Comparison of ENCODE assay signal across 1 cellular context in the genomic region with DNA sequence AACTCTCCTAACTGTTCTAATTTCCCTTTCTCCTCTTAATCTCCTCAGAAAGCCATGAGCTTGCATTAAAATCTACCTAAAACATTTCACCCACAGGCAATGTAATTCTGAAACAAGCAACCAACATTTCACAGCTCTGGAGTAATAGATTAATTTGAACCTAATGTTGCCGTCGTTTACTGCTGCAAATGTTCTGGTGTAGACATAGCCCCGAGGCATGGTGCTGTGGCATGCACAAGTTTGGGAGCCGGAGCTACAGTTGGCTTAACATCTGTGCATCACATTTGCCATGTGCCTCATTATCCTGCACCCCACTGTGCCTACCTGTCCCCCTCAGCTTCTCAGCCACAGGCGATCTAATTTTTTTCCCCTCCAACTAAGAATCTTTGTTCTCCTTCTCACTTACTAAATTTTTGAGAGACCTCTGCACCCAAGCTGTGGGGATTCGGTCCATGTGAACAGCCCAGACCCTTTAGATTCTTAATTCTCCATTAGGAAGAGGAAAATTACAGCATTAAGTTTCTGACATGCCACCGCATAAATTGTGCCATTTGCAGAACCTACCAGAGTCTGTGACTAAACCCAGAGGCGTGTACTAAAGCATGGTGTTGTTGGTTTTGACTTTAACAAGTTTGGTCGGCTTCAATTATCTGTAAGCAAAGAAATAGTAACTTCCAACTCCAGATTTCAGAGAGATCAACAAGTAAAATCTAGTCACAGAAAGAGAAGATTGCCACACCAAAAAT.
TF ChIP-seq lines count a peak whose summit lies in the region.

No MANE protein-coding gene starts in this region.

TF ChIP-seq in WTC11, 78 proteins besides CTCF, POLR2A, EP300 and RAD21 (continued from another document):
- TF ChIP-seq, protein P1, sequence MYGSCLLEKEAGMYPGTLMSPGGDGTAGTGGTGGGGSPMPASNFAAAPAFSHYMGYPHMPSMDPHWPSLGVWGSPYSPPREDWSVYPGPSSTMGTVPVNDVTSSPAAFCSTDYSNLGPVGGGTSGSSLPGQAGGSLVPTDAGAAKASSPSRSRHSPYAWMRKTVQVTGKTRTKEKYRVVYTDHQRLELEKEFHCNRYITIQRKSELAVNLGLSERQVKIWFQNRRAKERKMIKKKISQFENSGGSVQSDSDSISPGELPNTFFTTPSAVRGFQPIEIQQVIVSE (CRISPR knock-in tag; IDR thresholded peaks at IDR 0.05; ENCODE audit: borderline replicate concordance) = no peak
- TF ChIP-seq, protein P2, sequence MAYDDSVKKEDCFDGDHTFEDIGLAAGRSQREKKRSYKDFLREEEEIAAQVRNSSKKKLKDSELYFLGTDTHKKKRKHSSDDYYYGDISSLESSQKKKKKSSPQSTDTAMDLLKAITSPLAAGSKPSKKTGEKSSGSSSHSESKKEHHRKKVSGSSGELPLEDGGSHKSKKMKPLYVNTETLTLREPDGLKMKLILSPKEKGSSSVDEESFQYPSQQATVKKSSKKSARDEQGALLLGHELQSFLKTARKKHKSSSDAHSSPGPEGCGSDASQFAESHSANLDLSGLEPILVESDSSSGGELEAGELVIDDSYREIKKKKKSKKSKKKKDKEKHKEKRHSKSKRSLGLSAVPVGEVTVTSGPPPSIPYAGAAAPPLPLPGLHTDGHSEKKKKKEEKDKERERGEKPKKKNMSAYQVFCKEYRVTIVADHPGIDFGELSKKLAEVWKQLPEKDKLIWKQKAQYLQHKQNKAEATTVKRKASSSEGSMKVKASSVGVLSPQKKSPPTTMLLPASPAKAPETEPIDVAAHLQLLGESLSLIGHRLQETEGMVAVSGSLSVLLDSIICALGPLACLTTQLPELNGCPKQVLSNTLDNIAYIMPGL (CRISPR knock-in tag; IDR thresholded peaks at IDR 0.05) = no peak
- TF ChIP-seq ZNF138 (CRISPR knock-in tag; conservative IDR thresholded peaks at IDR 0.05) (no peak), ZNF396 (CRISPR knock-in tag; IDR thresholded peaks at IDR 0.05; ENCODE audit: borderline replicate concordance) (no peak), EMX1 (CRISPR knock-in tag; IDR thresholded peaks at IDR 0.05) (no peak)
- TF ChIP-seq, protein P3, sequence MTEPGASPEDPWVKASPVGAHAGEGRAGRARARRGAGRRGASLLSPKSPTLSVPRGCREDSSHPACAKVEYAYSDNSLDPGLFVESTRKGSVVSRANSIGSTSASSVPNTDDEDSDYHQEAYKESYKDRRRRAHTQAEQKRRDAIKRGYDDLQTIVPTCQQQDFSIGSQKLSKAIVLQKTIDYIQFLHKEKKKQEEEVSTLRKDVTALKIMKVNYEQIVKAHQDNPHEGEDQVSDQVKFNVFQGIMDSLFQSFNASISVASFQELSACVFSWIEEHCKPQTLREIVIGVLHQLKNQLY (CRISPR knock-in tag; IDR thresholded peaks at IDR 0.05) = no peak
